1 cellular context compared by ENCODE assay signal in the genomic region with DNA sequence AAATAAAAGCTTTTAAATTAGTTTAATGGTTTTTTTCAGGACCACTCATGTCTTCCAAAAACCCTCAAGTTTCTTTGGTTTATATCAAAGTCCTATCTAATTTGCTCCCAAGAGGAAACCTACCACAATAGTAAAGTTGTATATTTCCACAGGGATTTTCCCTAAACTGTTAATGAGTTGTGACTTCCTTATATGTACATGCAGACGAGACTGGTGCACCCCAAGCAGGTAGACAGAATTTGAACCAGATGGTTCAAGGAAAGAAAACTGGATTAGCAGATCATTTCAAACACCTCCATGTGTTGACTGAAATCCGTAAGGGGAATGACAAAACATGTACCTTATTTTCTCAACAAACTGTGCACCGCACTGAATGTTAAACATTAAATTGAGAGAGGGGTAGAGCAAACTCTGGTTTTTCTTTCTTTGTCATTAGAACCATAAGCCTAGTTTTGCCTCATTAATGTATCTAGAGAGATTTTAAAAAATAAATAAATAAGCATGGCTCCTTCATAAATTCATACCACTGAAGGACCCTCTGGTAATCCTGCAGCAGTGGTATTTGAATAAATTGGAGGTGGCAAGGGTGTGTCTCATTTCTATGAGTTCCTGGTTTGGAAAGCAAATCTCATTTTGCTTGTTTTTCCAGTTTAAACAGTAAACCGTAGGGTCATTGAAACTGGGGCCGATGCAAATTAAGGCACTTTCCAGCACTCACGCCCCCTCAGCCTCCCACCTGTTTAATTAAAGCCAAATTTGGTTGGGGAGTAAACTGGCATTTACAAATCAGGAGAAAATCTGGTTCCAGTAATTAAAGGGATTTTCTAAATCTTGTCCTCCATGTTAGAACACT.
TF ChIP-seq lines count a peak whose summit lies in the region.

No MANE protein-coding gene starts in this region.

TF ChIP-seq in GM12878, 131 proteins besides CTCF, POLR2A, EP300 and RAD21 (continued from another document):
- no peak for TF ChIP-seq MYC (IDR thresholded peaks at IDR 0.05; ENCODE audit: insufficient read depth, insufficient read length, insufficient replicate concordance, low read length, severe bottlenecking)
- TF ChIP-seq, protein P1, sequence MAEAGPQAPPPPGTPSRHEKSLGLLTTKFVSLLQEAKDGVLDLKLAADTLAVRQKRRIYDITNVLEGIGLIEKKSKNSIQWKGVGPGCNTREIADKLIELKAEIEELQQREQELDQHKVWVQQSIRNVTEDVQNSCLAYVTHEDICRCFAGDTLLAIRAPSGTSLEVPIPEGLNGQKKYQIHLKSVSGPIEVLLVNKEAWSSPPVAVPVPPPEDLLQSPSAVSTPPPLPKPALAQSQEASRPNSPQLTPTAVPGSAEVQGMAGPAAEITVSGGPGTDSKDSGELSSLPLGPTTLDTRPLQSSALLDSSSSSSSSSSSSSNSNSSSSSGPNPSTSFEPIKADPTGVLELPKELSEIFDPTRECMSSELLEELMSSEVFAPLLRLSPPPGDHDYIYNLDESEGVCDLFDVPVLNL (IDR thresholded peaks at IDR 0.05; ENCODE audit: low read depth, low read length), result no peak
- no peak for TF ChIP-seq RUNX3 (IDR thresholded peaks at IDR 0.05; ENCODE audit: low read length)
- TF ChIP-seq BCL11A (IDR thresholded peaks at IDR 0.05; ENCODE audit: low read depth, low read length), result no peak
- no peak for TF ChIP-seq CEBPB (IDR thresholded peaks at IDR 0.05; ENCODE audit: borderline replicate concordance in 1 of 2, low read depth in 2 of 2, low read length in 2 of 2)
- TF ChIP-seq, protein P2, sequence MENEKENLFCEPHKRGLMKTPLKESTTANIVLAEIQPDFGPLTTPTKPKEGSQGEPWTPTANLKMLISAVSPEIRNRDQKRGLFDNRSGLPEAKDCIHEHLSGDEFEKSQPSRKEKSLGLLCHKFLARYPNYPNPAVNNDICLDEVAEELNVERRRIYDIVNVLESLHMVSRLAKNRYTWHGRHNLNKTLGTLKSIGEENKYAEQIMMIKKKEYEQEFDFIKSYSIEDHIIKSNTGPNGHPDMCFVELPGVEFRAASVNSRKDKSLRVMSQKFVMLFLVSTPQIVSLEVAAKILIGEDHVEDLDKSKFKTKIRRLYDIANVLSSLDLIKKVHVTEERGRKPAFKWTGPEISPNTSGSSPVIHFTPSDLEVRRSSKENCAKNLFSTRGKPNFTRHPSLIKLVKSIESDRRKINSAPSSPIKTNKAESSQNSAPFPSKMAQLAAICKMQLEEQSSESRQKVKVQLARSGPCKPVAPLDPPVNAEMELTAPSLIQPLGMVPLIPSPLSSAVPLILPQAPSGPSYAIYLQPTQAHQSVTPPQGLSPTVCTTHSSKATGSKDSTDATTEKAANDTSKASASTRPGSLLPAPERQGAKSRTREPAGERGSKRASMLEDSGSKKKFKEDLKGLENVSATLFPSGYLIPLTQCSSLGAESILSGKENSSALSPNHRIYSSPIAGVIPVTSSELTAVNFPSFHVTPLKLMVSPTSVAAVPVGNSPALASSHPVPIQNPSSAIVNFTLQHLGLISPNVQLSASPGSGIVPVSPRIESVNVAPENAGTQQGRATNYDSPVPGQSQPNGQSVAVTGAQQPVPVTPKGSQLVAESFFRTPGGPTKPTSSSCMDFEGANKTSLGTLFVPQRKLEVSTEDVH (IDR thresholded peaks at IDR 0.05; ENCODE audit: low read depth, partially characterized antibody), result no peak
- no peak for TF ChIP-seq EED (IDR thresholded peaks at IDR 0.05; ENCODE audit: low read depth)
- TF ChIP-seq ZNF384 (IDR thresholded peaks at IDR 0.05; ENCODE audit: borderline replicate concordance, low read depth, low read length), result no peak
- no peak for TF ChIP-seq WRNIP1 (IDR thresholded peaks at IDR 0.05; ENCODE audit: borderline replicate concordance, low read depth, low read length)
- TF ChIP-seq RCOR1 (conservative IDR thresholded peaks at IDR 0.05; ENCODE audit: low read depth, low read length), result no peak
